Comparison of ENCODE assay signal across 8 cellular contexts in the genomic region with DNA sequence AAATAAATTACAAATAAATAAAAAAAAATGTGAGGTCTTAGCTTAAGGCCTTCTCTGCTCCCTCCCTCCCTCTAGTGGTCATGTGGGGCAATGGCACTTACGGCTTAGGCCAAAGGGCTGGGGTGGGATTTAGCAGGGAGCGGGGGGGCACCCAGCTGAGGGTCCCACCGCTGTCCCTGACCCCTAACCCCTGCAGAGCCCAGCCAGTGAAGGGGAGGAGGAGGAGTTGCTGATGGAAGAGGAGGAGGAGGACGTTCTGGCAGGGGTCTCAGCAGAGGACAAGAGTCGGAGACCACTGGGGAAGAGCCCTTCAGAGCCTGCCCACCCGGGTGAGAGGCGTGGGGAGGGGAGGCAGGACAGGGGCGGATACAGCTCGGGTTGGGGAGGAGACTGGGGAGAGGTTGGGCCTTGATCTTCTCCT. TPM values are rescaled to one million over a fixed set of nuclear protein-coding genes. Genes with fewer than 3 reads are reported as not detected.
A peak's percentile ranks its signal among the peaks of the same experiment; 100 is the strongest.
DNase-seq lines count a peak whose midpoint lies in the region; ATAC-seq and TF ChIP-seq lines count a peak whose summit lies in the region.

No MANE protein-coding gene starts in this region.

- no peak for ATAC-seq in HG03520 (IDR thresholded peaks at IDR 0.05; ENCODE audit: unreplicated experiment)
- no peak for ATAC-seq in GM18868 (IDR thresholded peaks at IDR 0.05; ENCODE audit: unreplicated experiment)

- intact Hi-C loops in prostate gland (cut with DNase I), result loop anchor here (5.0 kb wide), 1 partner anchor 85 kb away; no protein-coding TSS in a partner anchor

- no peak overlapping the region for H3K27ac Mint-ChIP-seq in activated T-cell treated with anti-CD3 and anti-CD28 coated beads, Interleukin-2, amount 50 U/mL, for 24 hours

- no peaks in the 10 kb centered on the region for H3K4me1 ChIP-seq in prostate gland (replicated peaks)

- H3K27ac ChIP-seq in prostate gland, result no peak overlapping the region

- no peak for TF ChIP-seq POLR2A in prostate gland (IDR thresholded peaks at IDR 0.05)

- TF ChIP-seq CTCF in GM13976 (IDR thresholded peaks at IDR 0.05; ENCODE audit: borderline replicate concordance, control extremely low read depth, extremely low read depth, insufficient read depth, missing control alignments) (peak; percentile 74), fibroblast of villous mesenchyme (IDR thresholded peaks at IDR 0.05; ENCODE audit: insufficient read depth, low read depth, low read length) (peak; percentile 91), prostate gland (IDR thresholded peaks at IDR 0.05) (peak; percentile 65 to 85 (median 71))

- H3K4me3 ChIP-seq in fibroblast of villous mesenchyme (ENCODE audit: low read depth, low read length), result no peak overlapping the region
- no peak overlapping the region for H3K4me3 ChIP-seq in prostate gland

- H3K27me3 Mint-ChIP-seq in activated T-cell treated with anti-CD3 and anti-CD28 coated beads, Interleukin-2, amount 50 U/mL, for 24 hours, result no peaks in the 10 kb centered on the region

- H3K4me1 Mint-ChIP-seq in activated T-cell treated with anti-CD3 and anti-CD28 coated beads, Interleukin-2, amount 50 U/mL, for 24 hours (ENCODE audit: low read depth), result no peaks in the 10 kb centered on the region

- H3K36me3 Mint-ChIP-seq in activated T-cell treated with anti-CD3 and anti-CD28 coated beads, Interleukin-2, amount 50 U/mL, for 24 hours (ENCODE audit: low read depth), result peaks cover 44% of the 10 kb centered on the region

- in situ Hi-C loops in GM13976 (cut with MboI; ENCODE audit: low sequenced_read_pairs, unreplicated experiment), result loop anchor here (10.0 kb wide), 1 partner anchor 88 kb away; no protein-coding TSS in a partner anchor

- no peak overlapping the region for H3K4me3 Mint-ChIP-seq in activated T-cell treated with anti-CD3 and anti-CD28 coated beads, Interleukin-2, amount 50 U/mL, for 24 hours

- 38% methylated on average over 9 of the region's 9 CpGs for WGBS in prostate gland

- H3K36me3 ChIP-seq in prostate gland, result no peaks in the 10 kb centered on the region

- no peaks in the 10 kb centered on the region for H3K9me3 ChIP-seq in prostate gland

- H3K27me3 ChIP-seq in prostate gland (replicated peaks; ENCODE audit: insufficient read depth), result no peaks in the 10 kb centered on the region

- no peaks in the 10 kb centered on the region for H3K9me3 Mint-ChIP-seq in activated T-cell treated with anti-CD3 and anti-CD28 coated beads, Interleukin-2, amount 50 U/mL, for 24 hours

- DNase-seq in A172 (ENCODE audit: low spot score), result peak; percentile 55
- peak; percentile 81 for DNase-seq in GM13976 (ENCODE audit: low spot score)
- peak; percentile 46 for DNase-seq in NOMO-1 treated with DMSO at 0.1 percent for 48 hours (lab: John Stamatoyannopoulos, UW; ENCODE audit: unreplicated experiment)
- DNase-seq in activated T-cell treated with anti-CD3 and anti-CD28 coated beads, Interleukin-2, amount 50 U/mL, for 24 hours, result peak; percentile 71
- DNase-seq in fibroblast of villous mesenchyme (ENCODE audit: low read depth), result peak; percentile 73
- DNase-seq in prostate gland (ENCODE audit: low spot score), result no peak

RNA-seq across cellular contexts. Expression of a gene that starts 9.3 kb away (rescaled TPM):
- total RNA-seq in A172 (2014; rRNA removed; shearing (Covaris generic)), result 6.4 and 6.6 TPM in 2 replicates
- total RNA-seq in fibroblast of villous mesenchyme (4.3 and 8.1 TPM in 2 replicates), prostate gland (10 to 100 TPM; 12.5 to 18.2 TPM)

RNA-seq across cellular contexts. Expression of a gene that starts 14.1 kb away (rescaled TPM):
- 73.5 and 96.1 TPM in 2 replicates for total RNA-seq in A172 (2014; rRNA removed; shearing (Covaris generic))
- total RNA-seq in fibroblast of villous mesenchyme, result 9.9 and 10.6 TPM in 2 replicates
- total RNA-seq in prostate gland, result 100 to 1,000 TPM in 1 of 2 donors, 10 to 100 TPM in 1; 47.9 to 107 TPM

RNA-seq across cellular contexts. Expression of a gene that starts 47.6 kb away (rescaled TPM):
- 94.0 and 137 TPM in 2 replicates for total RNA-seq in A172 (2014; rRNA removed; shearing (Covaris generic))
- total RNA-seq in fibroblast of villous mesenchyme (65.2 and 72.5 TPM in 2 replicates), prostate gland (10 to 100 TPM; 35.4 to 54.7 TPM)

RNA-seq across cellular contexts. Expression of a gene that starts 48.3 kb away (rescaled TPM):
- 43.2 and 61.1 TPM in 2 replicates for total RNA-seq in A172 (2014; rRNA removed; shearing (Covaris generic))
- total RNA-seq in fibroblast of villous mesenchyme (8.6 and 9.3 TPM in 2 replicates), prostate gland (1 to 10 TPM in 1 of 2 donors, not detected in 1; 6.4 TPM)

RNA-seq across cellular contexts. Expression of a gene that starts 49.7 kb away (rescaled TPM):
- total RNA-seq in A172 (2014; rRNA removed; shearing (Covaris generic)), result 37.8 and 52.7 TPM in 2 replicates
- 9.9 and 11.6 TPM in 2 replicates for total RNA-seq in fibroblast of villous mesenchyme
- total RNA-seq in prostate gland, result 10 to 100 TPM; 13.0 to 18.1 TPM
